In genomic region chr1:233282582-233282886, GRCh38 we compare ENCODE assay signal across 20 cellular contexts. TPM values are rescaled to one million over a fixed set of nuclear protein-coding genes. Genes with fewer than 3 reads are reported as not detected.
DNase-seq lines count a peak whose midpoint lies in the region; ATAC-seq, FAIRE-seq and TF ChIP-seq lines count a peak whose summit lies in the region.
"Had no signal": no experiment of that assay in that cellular context is flagged by ENCODE, and none has a peak within 500 bp of the region (broad histone marks: within the 10 kb centered on the region; RNA-seq: fewer than 3 reads in every experiment).

No MANE protein-coding gene starts in this region.

- H2AFZ ChIP-seq in MM.1S (ENCODE audit: low read length), result no peak overlapping the region
- no peak overlapping the region for H2AFZ ChIP-seq in astrocyte (ENCODE audit: low read depth, low read length)

- H3K9me2 ChIP-seq in MM.1S (replicated peaks; ENCODE audit: insufficient read depth, low read length), result no peaks in the 10 kb centered on the region

- peak overlapping the region; percentile 32 for H3K4me3 Mint-ChIP-seq in activated naive CD4-positive, alpha-beta T cell treated with anti-CD3 and anti-CD28 coated beads for 36 hours
- H3K4me3 Mint-ChIP-seq in astrocyte (ENCODE audit: unreplicated experiment), result no peak overlapping the region
- H3K4me3 Mint-ChIP-seq: H9, type B pancreatic cell had no signal

- no peak for TF ChIP-seq POLR2A in prostate gland (IDR thresholded peaks at IDR 0.05)
- no peak for TF ChIP-seq POLR2A in right lobe of liver (IDR thresholded peaks at IDR 0.05)

- H3K4me1 Mint-ChIP-seq in activated naive CD4-positive, alpha-beta T cell treated with anti-CD3 and anti-CD28 coated beads for 36 hours (ENCODE audit: low read depth), result peaks cover 35% of the 10 kb centered on the region
- H3K4me1 Mint-ChIP-seq in astrocyte (ENCODE audit: low read depth, unreplicated experiment), result peaks cover 13% of the 10 kb centered on the region

- no peak overlapping the region for H3K9ac ChIP-seq in MM.1S (ENCODE audit: low read length)
- H3K9ac ChIP-seq in astrocyte (ENCODE audit: low read length), result no peak overlapping the region

- no peaks in the 10 kb centered on the region for H3K9me3 ChIP-seq in MM.1S (replicated peaks; ENCODE audit: insufficient read depth, low read length)
- H3K9me3 ChIP-seq in astrocyte (ENCODE audit: insufficient read depth, low read depth, low read length), result no peaks in the 10 kb centered on the region
- H3K9me3 ChIP-seq in prostate gland, result no peaks in the 10 kb centered on the region
- H3K9me3 ChIP-seq in right lobe of liver, result no peaks in the 10 kb centered on the region
- H3K9me3 ChIP-seq: adrenal gland, gastrocnemius medialis, left lung, right atrium auricular region had no signal

- H3K4me1 ChIP-seq in MM.1S (ENCODE audit: low read length), result peaks cover 21% of the 10 kb centered on the region
- peaks cover 8% of the 10 kb centered on the region for H3K4me1 ChIP-seq in astrocyte (ENCODE audit: insufficient read depth, low read length)
- H3K4me1 ChIP-seq in prostate gland (replicated peaks), result no peaks in the 10 kb centered on the region
- no peaks in the 10 kb centered on the region for H3K4me1 ChIP-seq in right lobe of liver
- H3K4me1 ChIP-seq: adrenal gland, gastrocnemius medialis, left lung, right atrium auricular region had no signal

- no peak for FAIRE-seq in astrocyte (lab: Jason Lieb, UNC)

- peaks cover 5% of the 10 kb centered on the region for H3K36me3 Mint-ChIP-seq in activated naive CD4-positive, alpha-beta T cell treated with anti-CD3 and anti-CD28 coated beads for 36 hours (ENCODE audit: low read depth)
- H3K36me3 Mint-ChIP-seq in astrocyte (ENCODE audit: low read depth, unreplicated experiment), result peaks cover 10% of the 10 kb centered on the region
- H3K36me3 Mint-ChIP-seq: type B pancreatic cell had no signal

- H4K20me1 ChIP-seq in MM.1S (ENCODE audit: insufficient read depth, low read length) (no peaks in the 10 kb centered on the region), astrocyte (ENCODE audit: insufficient read depth, low read length) (peaks cover 68% of the 10 kb centered on the region)

- no peak overlapping the region for H3K4me3 ChIP-seq in MM.1S (ENCODE audit: low read length)
- no peak overlapping the region for H3K4me3 ChIP-seq in astrocyte (ENCODE audit: insufficient read depth, low read depth, low read length)
- H3K4me3 ChIP-seq in prostate gland, result no peak overlapping the region
- H3K4me3 ChIP-seq in right lobe of liver, result no peak overlapping the region
- H3K4me3 ChIP-seq: adrenal gland, dorsolateral prefrontal cortex, gastrocnemius medialis, left lung, right atrium auricular region had no signal

- H3K27me3 Mint-ChIP-seq in activated naive CD4-positive, alpha-beta T cell treated with anti-CD3 and anti-CD28 coated beads for 36 hours (ENCODE audit: low read depth), result no peaks in the 10 kb centered on the region
- no peaks in the 10 kb centered on the region for H3K27me3 Mint-ChIP-seq in astrocyte (ENCODE audit: low read depth, unreplicated experiment)
- H3K27me3 Mint-ChIP-seq: type B pancreatic cell had no signal

- DNase-seq in activated naive CD4-positive, alpha-beta T cell treated with anti-CD3 and anti-CD28 coated beads for 36 hours, result no peak
- no peak for DNase-seq in activated naive CD4-positive, alpha-beta T cell (lab: John Stamatoyannopoulos, UW)
- DNase-seq in MM.1S (no peak), astrocyte (ENCODE audit: low read depth) (no peak), prostate gland (ENCODE audit: low spot score) (no peak), NK-92 (lab: John Stamatoyannopoulos, UW; ENCODE audit: unreplicated experiment) (no peak), SIG-M5 (lab: John Stamatoyannopoulos, UW) (no peak), right lobe of liver (no peak)
- DNase-seq: adrenal gland, dorsolateral prefrontal cortex, erythroblast, gastrocnemius medialis, H9, left lung, NCI-H1930, NCI-H446, occipital lobe, WERI-Rb-1 had no signal

- WGBS in prostate gland, result 96% methylated on average over 3 of the region's 3 CpGs
- WGBS in right lobe of liver (ENCODE audit: insufficient coverage, low coverage, low lambda C conversion rate, missing lambda C conversion rate), result 88% methylated on average over 3 of the region's 3 CpGs

- intact Hi-C loops in activated naive CD4-positive, alpha-beta T cell treated with anti-CD3 and anti-CD28 coated beads for 36 hours (cut with micrococcal nuclease), result loop anchor here (1.0 to 5.0 kb wide), 3 partner anchors 13 to 125 kb away; partner anchors contain the start of genes MAP3K21 and PCNX2
- intact Hi-C loops in prostate gland (cut with DNase I), result no loop called here
- intact Hi-C loops in right lobe of liver (cut with DNase I), result no loop called here

- H3K27ac Mint-ChIP-seq in activated naive CD4-positive, alpha-beta T cell treated with anti-CD3 and anti-CD28 coated beads for 36 hours, result peak overlapping the region; percentile 66
- H3K27ac Mint-ChIP-seq in astrocyte (ENCODE audit: unreplicated experiment), result peak overlapping the region; percentile 64
- H3K27ac Mint-ChIP-seq: type B pancreatic cell had no signal

- CTCF ChIA-PET in activated naive CD4-positive, alpha-beta T cell treated with anti-CD3 and anti-CD28 coated beads for 36 hours (lab: Charles Lee), result interaction anchor here (0.7 to 0.9 kb wide), 2 partner anchors 9 to 1048 kb away, joined by 3 read pairs; no protein-coding TSS in a partner anchor

- H3K36me3 ChIP-seq in MM.1S (replicated peaks; ENCODE audit: insufficient read depth, low read length) (no peaks in the 10 kb centered on the region), astrocyte (ENCODE audit: insufficient read depth, low read length) (no peaks in the 10 kb centered on the region), prostate gland (no peaks in the 10 kb centered on the region), right lobe of liver (no peaks in the 10 kb centered on the region)
- H3K36me3 ChIP-seq: adrenal gland, gastrocnemius medialis, left lung, right atrium auricular region, WERI-Rb-1 had no signal

- no peak for TF ChIP-seq CTCF in MM.1S (IDR thresholded peaks at IDR 0.05; ENCODE audit: low read length)
- TF ChIP-seq CTCF in astrocyte (IDR thresholded peaks at IDR 0.05; ENCODE audit: insufficient read depth, low read depth, low read length), result no peak
- TF ChIP-seq CTCF in prostate gland (IDR thresholded peaks at IDR 0.05), result no peak
- TF ChIP-seq CTCF in right lobe of liver (IDR thresholded peaks at IDR 0.05), result no peak

- no peaks in the 10 kb centered on the region for H3K9me3 Mint-ChIP-seq in activated naive CD4-positive, alpha-beta T cell treated with anti-CD3 and anti-CD28 coated beads for 36 hours
- peaks cover 3% of the 10 kb centered on the region for H3K9me3 Mint-ChIP-seq in astrocyte (ENCODE audit: unreplicated experiment)
- H3K9me3 Mint-ChIP-seq: H9 had no signal

- H3K79me2 ChIP-seq in MM.1S (ENCODE audit: low read length), result peaks cover 20% of the 10 kb centered on the region
- peaks cover 56% of the 10 kb centered on the region for H3K79me2 ChIP-seq in astrocyte (ENCODE audit: insufficient read depth, low read length)

- H3F3A ChIP-seq in MM.1S (ENCODE audit: insufficient read depth, low read length), result peaks cover 16% of the 10 kb centered on the region

- H3K4me2 ChIP-seq in MM.1S (ENCODE audit: low read depth, low read length), result peak overlapping the region; percentile 47
- H3K4me2 ChIP-seq in astrocyte (ENCODE audit: low read length), result no peak overlapping the region

- ATAC-seq in right lobe of liver, result no peak
- ATAC-seq: gastrocnemius medialis had no signal

- no peak overlapping the region for H3K27ac ChIP-seq in MM.1S (ENCODE audit: low read length)
- no peak overlapping the region for H3K27ac ChIP-seq in astrocyte (ENCODE audit: low read depth, low read length)
- no peak overlapping the region for H3K27ac ChIP-seq in prostate gland
- H3K27ac ChIP-seq in right lobe of liver, result no peak overlapping the region
- H3K27ac ChIP-seq: adrenal gland, gastrocnemius medialis, left lung, right atrium auricular region, WERI-Rb-1 had no signal

- H3K27me3 ChIP-seq in MM.1S (replicated peaks; ENCODE audit: insufficient read depth, low read length) (no peaks in the 10 kb centered on the region), astrocyte (ENCODE audit: insufficient read depth, low read length) (no peaks in the 10 kb centered on the region), prostate gland (replicated peaks; ENCODE audit: insufficient read depth) (no peaks in the 10 kb centered on the region), right lobe of liver (no peaks in the 10 kb centered on the region)
- H3K27me3 ChIP-seq: adrenal gland, dorsolateral prefrontal cortex, gastrocnemius medialis, left lung, right atrium auricular region had no signal

RNA-seq across cellular contexts. Expression of gene PCNX2, which starts 13.0 kb away (rescaled TPM):
- 10 to 100 TPM; 11.5 to 12.2 TPM for total RNA-seq in activated naive CD4-positive, alpha-beta T cell treated with anti-CD3 and anti-CD28 coated beads for 36 hours
- total RNA-seq in astrocyte, result 24.5 and 25.5 TPM in 2 replicates
- 10 to 100 TPM in 1 of 2 donors, 1 to 10 TPM in 1; 8.4 to 23.2 TPM for total RNA-seq in prostate gland
- 1 to 10 TPM in 2 of 6 experiments, under 1 TPM in 4; 0.35 to 3.4 (median 0.82) TPM for total RNA-seq in right lobe of liver

RNA-seq across cellular contexts. Expression of gene MAP3K21, which starts 45.0 kb away (rescaled TPM):
- total RNA-seq in activated naive CD4-positive, alpha-beta T cell treated with anti-CD3 and anti-CD28 coated beads for 36 hours, result 1 to 10 TPM; 1.8 to 2.0 TPM
- 2.2 and 2.5 TPM in 2 replicates for total RNA-seq in astrocyte
- 10 to 100 TPM in 1 of 2 donors, 1 to 10 TPM in 1; 4.7 to 76.1 TPM for total RNA-seq in prostate gland
- total RNA-seq in right lobe of liver, result 1 to 10 TPM; 3.2 to 5.1 (median 3.8) TPM
